Comparison of ENCODE assay signal across 1 cellular context in the genomic region with DNA sequence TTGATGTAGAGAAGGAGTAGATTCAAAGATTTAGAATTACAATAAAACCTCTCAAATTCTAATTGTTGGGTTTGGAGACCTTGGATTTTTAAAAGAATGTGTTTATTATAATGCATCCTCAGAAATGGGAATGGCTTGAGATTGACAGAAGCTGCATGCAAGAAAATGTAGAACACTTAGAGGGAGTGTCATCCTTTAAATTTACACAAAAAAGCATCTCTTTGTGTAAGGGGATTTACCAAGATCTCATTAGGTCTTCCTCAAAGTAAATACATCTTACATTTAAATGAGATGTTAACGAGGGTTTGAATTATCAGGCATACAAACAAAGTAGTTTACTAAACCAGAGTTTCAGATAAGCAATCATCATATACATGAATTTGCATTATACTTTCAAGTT.
TF ChIP-seq lines count a peak whose summit lies in the region.

No MANE protein-coding gene starts in this region.

TF ChIP-seq in GM23338, 12 proteins besides CTCF, POLR2A, EP300 and RAD21 (continued from another document):
- TF ChIP-seq, protein P1, sequence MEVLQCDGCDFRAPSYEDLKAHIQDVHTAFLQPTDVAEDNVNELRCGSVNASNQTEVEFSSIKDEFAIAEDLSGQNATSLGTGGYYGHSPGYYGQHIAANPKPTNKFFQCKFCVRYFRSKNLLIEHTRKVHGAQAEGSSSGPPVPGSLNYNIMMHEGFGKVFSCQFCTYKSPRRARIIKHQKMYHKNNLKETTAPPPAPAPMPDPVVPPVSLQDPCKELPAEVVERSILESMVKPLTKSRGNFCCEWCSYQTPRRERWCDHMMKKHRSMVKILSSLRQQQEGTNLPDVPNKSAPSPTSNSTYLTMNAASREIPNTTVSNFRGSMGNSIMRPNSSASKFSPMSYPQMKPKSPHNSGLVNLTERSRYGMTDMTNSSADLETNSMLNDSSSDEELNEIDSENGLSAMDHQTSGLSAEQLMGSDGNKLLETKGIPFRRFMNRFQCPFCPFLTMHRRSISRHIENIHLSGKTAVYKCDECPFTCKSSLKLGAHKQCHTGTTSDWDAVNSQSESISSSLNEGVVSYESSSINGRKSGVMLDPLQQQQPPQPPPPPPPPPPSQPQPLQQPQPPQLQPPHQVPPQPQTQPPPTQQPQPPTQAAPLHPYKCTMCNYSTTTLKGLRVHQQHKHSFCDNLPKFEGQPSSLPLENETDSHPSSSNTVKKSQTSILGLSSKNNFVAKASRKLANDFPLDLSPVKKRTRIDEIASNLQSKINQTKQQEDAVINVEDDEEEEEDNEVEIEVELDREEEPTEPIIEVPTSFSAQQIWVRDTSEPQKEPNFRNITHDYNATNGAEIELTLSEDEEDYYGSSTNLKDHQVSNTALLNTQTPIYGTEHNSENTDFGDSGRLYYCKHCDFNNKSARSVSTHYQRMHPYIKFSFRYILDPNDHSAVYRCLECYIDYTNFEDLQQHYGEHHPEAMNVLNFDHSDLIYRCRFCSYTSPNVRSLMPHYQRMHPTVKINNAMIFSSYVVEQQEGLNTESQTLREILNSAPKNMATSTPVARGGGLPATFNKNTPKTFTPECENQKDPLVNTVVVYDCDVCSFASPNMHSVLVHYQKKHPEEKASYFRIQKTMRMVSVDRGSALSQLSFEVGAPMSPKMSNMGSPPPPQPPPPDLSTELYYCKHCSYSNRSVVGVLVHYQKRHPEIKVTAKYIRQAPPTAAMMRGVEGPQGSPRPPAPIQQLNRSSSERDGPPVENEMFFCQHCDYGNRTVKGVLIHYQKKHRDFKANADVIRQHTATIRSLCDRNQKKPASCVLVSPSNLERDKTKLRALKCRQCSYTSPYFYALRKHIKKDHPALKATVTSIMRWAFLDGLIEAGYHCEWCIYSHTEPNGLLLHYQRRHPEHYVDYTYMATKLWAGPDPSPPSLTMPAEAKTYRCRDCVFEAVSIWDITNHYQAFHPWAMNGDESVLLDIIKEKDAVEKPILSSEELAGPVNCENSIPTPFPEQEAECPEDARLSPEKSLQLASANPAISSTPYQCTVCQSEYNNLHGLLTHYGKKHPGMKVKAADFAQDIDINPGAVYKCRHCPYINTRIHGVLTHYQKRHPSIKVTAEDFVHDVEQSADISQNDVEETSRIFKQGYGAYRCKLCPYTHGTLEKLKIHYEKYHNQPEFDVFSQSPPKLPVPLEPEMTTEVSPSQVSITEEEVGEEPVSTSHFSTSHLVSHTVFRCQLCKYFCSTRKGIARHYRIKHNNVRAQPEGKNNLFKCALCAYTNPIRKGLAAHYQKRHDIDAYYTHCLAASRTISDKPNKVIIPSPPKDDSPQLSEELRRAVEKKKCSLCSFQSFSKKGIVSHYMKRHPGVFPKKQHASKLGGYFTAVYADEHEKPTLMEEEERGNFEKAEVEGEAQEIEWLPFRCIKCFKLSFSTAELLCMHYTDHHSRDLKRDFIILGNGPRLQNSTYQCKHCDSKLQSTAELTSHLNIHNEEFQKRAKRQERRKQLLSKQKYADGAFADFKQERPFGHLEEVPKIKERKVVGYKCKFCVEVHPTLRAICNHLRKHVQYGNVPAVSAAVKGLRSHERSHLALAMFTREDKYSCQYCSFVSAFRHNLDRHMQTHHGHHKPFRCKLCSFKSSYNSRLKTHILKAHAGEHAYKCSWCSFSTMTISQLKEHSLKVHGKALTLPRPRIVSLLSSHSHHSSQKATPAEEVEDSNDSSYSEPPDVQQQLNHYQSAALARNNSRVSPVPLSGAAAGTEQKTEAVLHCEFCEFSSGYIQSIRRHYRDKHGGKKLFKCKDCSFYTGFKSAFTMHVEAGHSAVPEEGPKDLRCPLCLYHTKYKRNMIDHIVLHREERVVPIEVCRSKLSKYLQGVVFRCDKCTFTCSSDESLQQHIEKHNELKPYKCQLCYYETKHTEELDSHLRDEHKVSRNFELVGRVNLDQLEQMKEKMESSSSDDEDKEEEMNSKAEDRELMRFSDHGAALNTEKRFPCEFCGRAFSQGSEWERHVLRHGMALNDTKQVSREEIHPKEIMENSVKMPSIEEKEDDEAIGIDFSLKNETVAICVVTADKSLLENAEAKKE (CRISPR knock-in tag; IDR thresholded peaks at IDR 0.05), result no peak
